ENCODE assay signal across 28 cellular contexts in the genomic region with DNA sequence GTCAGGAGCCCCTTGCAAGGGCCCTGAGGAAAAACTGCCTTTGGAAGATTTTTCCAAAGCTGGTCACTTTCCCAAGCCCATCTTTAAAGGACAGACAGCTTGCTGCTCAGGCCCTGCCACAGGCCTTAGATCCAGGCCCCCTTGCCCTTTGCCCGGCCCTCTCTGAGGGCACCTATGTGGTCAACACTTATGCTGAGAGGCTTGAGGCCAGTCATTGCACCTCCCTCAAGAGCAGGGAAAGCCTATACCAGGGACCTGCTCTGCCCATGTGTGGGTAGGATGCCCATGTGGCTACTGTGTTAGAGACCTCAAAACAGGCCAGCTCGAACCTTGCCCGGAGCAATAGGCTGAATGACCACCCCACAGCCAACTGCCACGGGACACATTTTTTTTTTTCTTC. TPM values are rescaled to one million over a fixed set of nuclear protein-coding genes. Genes with fewer than 3 reads are reported as not detected.
A peak's percentile ranks its signal among the peaks of the same experiment; 100 is the strongest.
DNase-seq lines count a peak whose midpoint lies in the region; ATAC-seq and TF ChIP-seq lines count a peak whose summit lies in the region.
"Had no signal": no experiment of that assay in that cellular context is flagged by ENCODE, and none has a peak within 500 bp of the region (broad histone marks: within the 10 kb centered on the region; RNA-seq: fewer than 3 reads in every experiment).

No MANE protein-coding gene starts in this region.

- POLR2A ChIA-PET in activated CD8-positive, alpha-beta T cell treated with anti-CD3 and anti-CD28 coated beads for 36 hours (lab: Charles Lee): interaction anchor here (0.7 to 1.4 kb wide), 6 partner anchors 40 to 113 kb away, joined by 3 to 5 read pairs (median 3); a partner anchor contains a TSS

- H3K4me1 ChIP-seq in thymus (ENCODE audit: control insufficient read depth, insufficient read depth, low read length): peaks cover 10% of the 10 kb centered on the region

- H3K9me3 Mint-ChIP-seq in natural killer cell: no peaks in the 10 kb centered on the region
- no peaks in the 10 kb centered on the region for H3K9me3 Mint-ChIP-seq in natural killer cell treated with Interleukin-12 subunit alpha and Interleukin-12 subunit beta and Interleukin-15 and Interleukin-18, amount 100 ng/mL, for 72 hours
- H3K9me3 Mint-ChIP-seq in activated CD8-positive, alpha-beta T cell treated with anti-CD3 and anti-CD28 coated beads for 36 hours: no peaks in the 10 kb centered on the region
- H3K9me3 Mint-ChIP-seq in effector memory CD8-positive, alpha-beta T cell: no peaks in the 10 kb centered on the region
- H3K9me3 Mint-ChIP-seq: stimulated activated naive B cell treated with anti-CD40 and anti-IgM and Interleukin-4, amounts not matched to agents 10 μg/mL and 1 μg/mL and 100 μg/mL, for 72 hours had no signal

- 46% methylated on average over 4 of the region's 4 CpGs for WGBS in thymus

- no peaks in the 10 kb centered on the region for H3K27me3 ChIP-seq in thymus (ENCODE audit: control insufficient read depth, insufficient read depth)
- H3K27me3 ChIP-seq: right lobe of liver, SJSA1, uterus had no signal

- peaks cover 51 to 74% of the 10 kb centered on the region in 2 donors for H3K4me1 Mint-ChIP-seq in natural killer cell
- H3K4me1 Mint-ChIP-seq in natural killer cell treated with Interleukin-12 subunit alpha and Interleukin-12 subunit beta and Interleukin-15 and Interleukin-18, amount 100 ng/mL, for 72 hours (ENCODE audit: low read depth in 2 of 2): peaks cover 17 to 42% of the 10 kb centered on the region in 2 donors
- H3K4me1 Mint-ChIP-seq in activated CD8-positive, alpha-beta T cell treated with anti-CD3 and anti-CD28 coated beads for 36 hours (ENCODE audit: low read depth): peaks cover 76% of the 10 kb centered on the region
- peaks cover 67 to 74% of the 10 kb centered on the region in 2 donors for H3K4me1 Mint-ChIP-seq in effector memory CD8-positive, alpha-beta T cell (ENCODE audit: low read depth in 2 of 2)

- TF ChIP-seq CTCF in natural killer cell (IDR thresholded peaks at IDR 0.05): no peak
- no peak for TF ChIP-seq CTCF in activated CD8-positive, alpha-beta T cell treated with anti-CD3 and anti-CD28 coated beads for 36 hours (IDR thresholded peaks at IDR 0.05)

- peak overlapping the region; percentile 49 to 65 for H3K27ac Mint-ChIP-seq in natural killer cell
- no peak overlapping the region for H3K27ac Mint-ChIP-seq in natural killer cell treated with Interleukin-12 subunit alpha and Interleukin-12 subunit beta and Interleukin-15 and Interleukin-18, amount 100 ng/mL, for 72 hours
- peak overlapping the region; percentile 72 for H3K27ac Mint-ChIP-seq in activated CD8-positive, alpha-beta T cell treated with anti-CD3 and anti-CD28 coated beads for 36 hours
- peak overlapping the region; percentile 95 to 99 for H3K27ac Mint-ChIP-seq in effector memory CD8-positive, alpha-beta T cell
- H3K27ac Mint-ChIP-seq: activated CD8-positive, alpha-beta memory T cell treated with anti-CD3 and anti-CD28 coated beads, Interleukin-2, amount 10 ng/mL, durations not matched to agents 7 days and 5 days had no signal

- H3K9me3 ChIP-seq in thymus (ENCODE audit: control insufficient read depth): no peaks in the 10 kb centered on the region
- H3K9me3 ChIP-seq: heart left ventricle, right lobe of liver, SJSA1, thoracic aorta, uterus had no signal

- H3K27me3 Mint-ChIP-seq in natural killer cell (ENCODE audit: low read depth in 2 of 2): no peaks in the 10 kb centered on the region
- peaks cover 0 to 3% of the 10 kb centered on the region in 2 donors for H3K27me3 Mint-ChIP-seq in natural killer cell treated with Interleukin-12 subunit alpha and Interleukin-12 subunit beta and Interleukin-15 and Interleukin-18, amount 100 ng/mL, for 72 hours
- no peaks in the 10 kb centered on the region for H3K27me3 Mint-ChIP-seq in activated CD8-positive, alpha-beta T cell treated with anti-CD3 and anti-CD28 coated beads for 36 hours
- H3K27me3 Mint-ChIP-seq in effector memory CD8-positive, alpha-beta T cell: no peaks in the 10 kb centered on the region

- no peaks in the 10 kb centered on the region for H3K36me3 Mint-ChIP-seq in natural killer cell
- H3K36me3 Mint-ChIP-seq in natural killer cell treated with Interleukin-12 subunit alpha and Interleukin-12 subunit beta and Interleukin-15 and Interleukin-18, amount 100 ng/mL, for 72 hours: no peaks in the 10 kb centered on the region
- H3K36me3 Mint-ChIP-seq in activated CD8-positive, alpha-beta T cell treated with anti-CD3 and anti-CD28 coated beads for 36 hours (ENCODE audit: low read depth): peaks cover 48% of the 10 kb centered on the region
- H3K36me3 Mint-ChIP-seq in effector memory CD8-positive, alpha-beta T cell (ENCODE audit: insufficient read depth): peaks cover 93% of the 10 kb centered on the region
- H3K36me3 Mint-ChIP-seq: activated CD8-positive, alpha-beta memory T cell treated with anti-CD3 and anti-CD28 coated beads, Interleukin-2, amount 10 ng/mL, durations not matched to agents 7 days and 5 days had no signal

- ATAC-seq in natural killer cell (no peak), GM18867 (IDR thresholded peaks at IDR 0.05; ENCODE audit: unreplicated experiment) (no peak), GM21367 (IDR thresholded peaks at IDR 0.05; ENCODE audit: unreplicated experiment) (no peak)
- ATAC-seq in natural killer cell treated with Interleukin-12 subunit alpha and Interleukin-12 subunit beta and Interleukin-15 and Interleukin-18, amount 100 ng/mL, for 72 hours: no peak
- no peak for ATAC-seq in activated CD8-positive, alpha-beta T cell treated with anti-CD3 and anti-CD28 coated beads for 36 hours
- ATAC-seq in effector memory CD8-positive, alpha-beta T cell (replicated peaks): no peak
- ATAC-seq: activated CD4-positive, CD25-positive, alpha-beta regulatory T cell treated with anti-CD3 and anti-CD28 coated beads, Interleukin-2, amount 50 U/mL, for 24 hours; activated CD8-positive, alpha-beta memory T cell treated with anti-CD3 and anti-CD28 coated beads, Interleukin-2, amount 10 ng/mL, durations not matched to agents 7 days and 5 days; heart left ventricle; right lobe of liver; stimulated activated naive B cell treated with anti-CD40 and anti-IgM and Interleukin-4, amounts not matched to agents 10 μg/mL and 1 μg/mL and 100 μg/mL, for 72 hours had no signal

- peak overlapping the region; percentile 92 for H3K4me3 ChIP-seq in thymus (ENCODE audit: low read length)
- H3K4me3 ChIP-seq: coronary artery, lung, right lobe of liver, SJSA1, thoracic aorta, uterus had no signal

- intact Hi-C loops in natural killer cell (cut with micrococcal nuclease): no loop called here
- intact Hi-C loops in activated CD8-positive, alpha-beta T cell treated with anti-CD3 and anti-CD28 coated beads for 36 hours (cut with micrococcal nuclease): no loop called here

- H3K4me3 Mint-ChIP-seq in natural killer cell: peak overlapping the region; percentile 9
- no peak overlapping the region for H3K4me3 Mint-ChIP-seq in natural killer cell treated with Interleukin-12 subunit alpha and Interleukin-12 subunit beta and Interleukin-15 and Interleukin-18, amount 100 ng/mL, for 72 hours
- peak overlapping the region; percentile 66 for H3K4me3 Mint-ChIP-seq in activated CD8-positive, alpha-beta T cell treated with anti-CD3 and anti-CD28 coated beads for 36 hours
- peak overlapping the region; percentile 81 to 86 for H3K4me3 Mint-ChIP-seq in effector memory CD8-positive, alpha-beta T cell
- H3K4me3 Mint-ChIP-seq: activated CD8-positive, alpha-beta memory T cell treated with anti-CD3 and anti-CD28 coated beads, Interleukin-2, amount 10 ng/mL, durations not matched to agents 7 days and 5 days; stimulated activated naive B cell treated with anti-CD40 and anti-IgM and Interleukin-4, amounts not matched to agents 10 μg/mL and 1 μg/mL and 100 μg/mL, for 72 hours had no signal

- H3K27ac ChIP-seq in thymus (ENCODE audit: low read depth): peak overlapping the region; percentile 96
- H3K27ac ChIP-seq: coronary artery, right lobe of liver, SJSA1, thoracic aorta, uterus had no signal

- DNase-seq in natural killer cell: no peak
- DNase-seq in natural killer cell treated with Interleukin-12 subunit alpha and Interleukin-12 subunit beta and Interleukin-15 and Interleukin-18, amount 100 ng/mL, for 72 hours (ENCODE audit: low spot score): no peak
- no peak for DNase-seq in activated CD8-positive, alpha-beta T cell treated with anti-CD3 and anti-CD28 coated beads for 36 hours
- no peak for DNase-seq in effector memory CD8-positive, alpha-beta T cell
- DNase-seq: activated CD8-positive, alpha-beta memory T cell treated with anti-CD3 and anti-CD28 coated beads, Interleukin-2, amount 10 ng/mL, durations not matched to agents 7 days and 5 days; activated effector memory CD4-positive, alpha-beta T cell treated with Interleukin-2 at 50 U/mL for 16 hours; C1 segment of cervical spinal cord; heart left ventricle; Kasumi-1; kidney glomerular epithelial cell; NCI-H146; NCI-H2107; NCI-H446 treated with DMSO at 0.1 percent for 48 hours; NCI-H82; RPMI8226; stimulated activated CD4-positive, alpha-beta T cell treated with anti-CD3 and anti-CD28 coated beads, Interleukin-12 subunit alpha, Interleukin-12 subunit beta, amount 100 ng/mL, for 4 hours; stimulated activated CD4-positive, alpha-beta T cell treated with anti-CD3 and anti-CD28 coated beads, Interleukin-4, amount 100 ng/mL, for 1 hour; stimulated activated naive B cell treated with anti-CD40 and anti-IgM and Interleukin-4, amounts not matched to agents 10 μg/mL and 1 μg/mL and 100 μg/mL, for 72 hours; uterus had no signal

- CTCF ChIA-PET in activated CD8-positive, alpha-beta T cell treated with anti-CD3 and anti-CD28 coated beads for 36 hours (lab: Charles Lee): interaction anchor here (2.6 to 12.3 kb wide), 2 partner anchors 17 to 77 kb away, joined by 17 to 166 read pairs; no protein-coding TSS in a partner anchor

- H3K36me3 ChIP-seq in thymus (ENCODE audit: control insufficient read depth, insufficient read depth): peaks cover 74% of the 10 kb centered on the region
- H3K36me3 ChIP-seq: heart left ventricle, right lobe of liver, thoracic aorta, uterus had no signal

RNA-seq across cellular contexts. Expression of a gene that starts 3.7 kb away (rescaled TPM):
- total RNA-seq in natural killer cell: 100 to 1,000 TPM in 2 of 3 donors, 10 to 100 TPM in 1; 97.7 to 203 (median 158) TPM
- total RNA-seq in natural killer cell treated with Interleukin-12 subunit alpha and Interleukin-12 subunit beta and Interleukin-15 and Interleukin-18, amount 100 ng/mL, for 72 hours: 1 to 10 TPM; 2.6 to 6.1 TPM
- 10 to 100 TPM; 47.4 to 50.3 TPM for total RNA-seq in activated CD8-positive, alpha-beta T cell treated with anti-CD3 and anti-CD28 coated beads for 36 hours
- 247 TPM for polyA plus RNA-seq in thymus

RNA-seq across cellular contexts. Expression of a gene that starts 58.5 kb away (rescaled TPM):
- total RNA-seq in natural killer cell: 100 to 1,000 TPM; 301 to 338 (median 315) TPM
- 100 to 1,000 TPM; 162 to 210 TPM for total RNA-seq in natural killer cell treated with Interleukin-12 subunit alpha and Interleukin-12 subunit beta and Interleukin-15 and Interleukin-18, amount 100 ng/mL, for 72 hours
- 100 to 1,000 TPM; 235 to 242 TPM for total RNA-seq in activated CD8-positive, alpha-beta T cell treated with anti-CD3 and anti-CD28 coated beads for 36 hours
- polyA plus RNA-seq in thymus: 387 TPM

Comparison
In these comparisons a context has a peak if more than half of its experiments do, and no peak if none do; other contexts are left out.
1. H3K27ac Mint-ChIP-seq: peak in natural killer cell (2 of 2), activated CD8-positive, alpha-beta T cell treated with anti-CD3 and anti-CD28 coated beads for 36 hours (single experiment) and effector memory CD8-positive, alpha-beta T cell (2 of 2); none in natural killer cell treated with Interleukin-12 subunit alpha and Interleukin-12 subunit beta and Interleukin-15 and Interleukin-18, amount 100 ng/mL, for 72 hours (0 of 2).
2. RNA of a gene that starts 3.7 kb away (total RNA-seq): 97.7 to 203 TPM in natural killer cell and 47.4 to 50.3 TPM in activated CD8-positive, alpha-beta T cell treated with anti-CD3 and anti-CD28 coated beads for 36 hours; 2.6 to 6.1 TPM in natural killer cell treated with Interleukin-12 subunit alpha and Interleukin-12 subunit beta and Interleukin-15 and Interleukin-18, amount 100 ng/mL, for 72 hours; every median in the first group is over 4 times any median in the second.